Comparison of ENCODE assay signal across 11 cellular contexts in genomic region chr12:68479261-68479581, GRCh38.
DNase-seq lines count a peak whose midpoint lies in the region; ATAC-seq and TF ChIP-seq lines count a peak whose summit lies in the region.
"Had no signal": no experiment of that assay in that cellular context is flagged by ENCODE, and none has a peak within 500 bp of the region (broad histone marks: within the 10 kb centered on the region; RNA-seq: fewer than 3 reads in every experiment).

No MANE protein-coding gene starts in this region.

- no peak overlapping the region for H3K4me3 Mint-ChIP-seq in activated T-helper 17 cell treated with anti-CD3 and anti-CD28 coated beads, Interleukin-2, amount 50 U/mL, for 72 hours
- no peak overlapping the region for H3K4me3 Mint-ChIP-seq in Caco-2 (ENCODE audit: unreplicated experiment)
- H3K4me3 Mint-ChIP-seq: CD8-positive, alpha-beta memory T cell had no signal

- intact Hi-C loops in Caco-2 (cut with micrococcal nuclease; ENCODE audit: unreplicated experiment) = no loop called here

- no peak for ATAC-seq in activated T-helper 17 cell treated with anti-CD3 and anti-CD28 coated beads, Interleukin-2, amount 50 U/mL, for 72 hours (replicated peaks)
- ATAC-seq in gastroesophageal sphincter = no peak
- no peak for ATAC-seq in GM19455 (IDR thresholded peaks at IDR 0.05; ENCODE audit: unreplicated experiment)
- no peak for ATAC-seq in omental fat pad (ENCODE audit: low FRiP score)
- ATAC-seq: mucosa of descending colon had no signal

- no peak for TF ChIP-seq EP300 in gastroesophageal sphincter (IDR thresholded peaks at IDR 0.05)

- H3K4me3 ChIP-seq in gastroesophageal sphincter (no peak overlapping the region), stomach smooth muscle (ENCODE audit: low read length in 2 of 2) (peak overlapping the region in 1 of 2 donors; percentile 21), Caco-2 (ENCODE audit: low read depth, low read length) (no peak overlapping the region)
- H3K4me3 ChIP-seq: mucosa of descending colon had no signal

- WGBS in gastroesophageal sphincter (ENCODE audit: low coverage in 1 of 2), 2 donors = 33 to 43% methylated on average over 3 of the region's 3 CpGs

- TF ChIP-seq POLR2A in gastroesophageal sphincter (IDR thresholded peaks at IDR 0.05) = no peak

- H3K9me3 ChIP-seq in gastroesophageal sphincter = no peaks in the 10 kb centered on the region
- no peaks in the 10 kb centered on the region for H3K9me3 ChIP-seq in stomach smooth muscle (ENCODE audit: control insufficient read depth in 2 of 2, low read length in 2 of 2)
- H3K9me3 ChIP-seq in Caco-2 = peaks cover 7% of the 10 kb centered on the region; the same call in 1 of the 2 replicates
- H3K9me3 ChIP-seq: mucosa of descending colon had no signal

- DNase-seq in GM04503 (ENCODE audit: low read depth) = peak; percentile 71
- DNase-seq in Caco-2 = no peak
- DNase-seq in omental fat pad (ENCODE audit: low spot score) = no peak
- DNase-seq in NCI-H345 treated with DMSO at 0.1 percent for 48 hours (lab: John Stamatoyannopoulos, UW; ENCODE audit: unreplicated experiment) = no peak
- DNase-seq: CD8-positive, alpha-beta memory T cell; effector memory CD4-positive, alpha-beta T cell; mucosa of descending colon had no signal

- no TSS peak for BruUV-seq in Caco-2 (replicated peaks; lab: Mats Ljungman, UMichigan)

- CTCF ChIA-PET in Caco-2 (lab: Charles Lee) = no interaction called here

- H3K27me3 ChIP-seq in gastroesophageal sphincter (no peaks in the 10 kb centered on the region), stomach smooth muscle (ENCODE audit: control insufficient read depth in 1 of 2, insufficient read depth in 2 of 2, low read length in 2 of 2) (no peaks in the 10 kb centered on the region), Caco-2 (replicated peaks; ENCODE audit: control insufficient read depth, insufficient read depth, low read length) (no peaks in the 10 kb centered on the region)

- peak overlapping the region; percentile 97 for H3K27ac Mint-ChIP-seq in activated T-helper 17 cell treated with anti-CD3 and anti-CD28 coated beads, Interleukin-2, amount 50 U/mL, for 72 hours
- no peak overlapping the region for H3K27ac Mint-ChIP-seq in Caco-2 (ENCODE audit: unreplicated experiment)
- H3K27ac Mint-ChIP-seq: CD8-positive, alpha-beta memory T cell had no signal

- peaks cover 37% of the 10 kb centered on the region for H3K4me1 Mint-ChIP-seq in activated T-helper 17 cell treated with anti-CD3 and anti-CD28 coated beads, Interleukin-2, amount 50 U/mL, for 72 hours
- peaks cover 18% of the 10 kb centered on the region for H3K4me1 Mint-ChIP-seq in Caco-2 (ENCODE audit: low read depth, unreplicated experiment)

- H3K36me3 Mint-ChIP-seq in activated T-helper 17 cell treated with anti-CD3 and anti-CD28 coated beads, Interleukin-2, amount 50 U/mL, for 72 hours (ENCODE audit: low read depth) = peaks cover 13% of the 10 kb centered on the region
- no peaks in the 10 kb centered on the region for H3K36me3 Mint-ChIP-seq in Caco-2 (ENCODE audit: insufficient read depth, unreplicated experiment)

- no peaks in the 10 kb centered on the region for H3K27me3 Mint-ChIP-seq in activated T-helper 17 cell treated with anti-CD3 and anti-CD28 coated beads, Interleukin-2, amount 50 U/mL, for 72 hours
- H3K27me3 Mint-ChIP-seq in Caco-2 (ENCODE audit: insufficient read depth, unreplicated experiment) = no peaks in the 10 kb centered on the region
- H3K27me3 Mint-ChIP-seq: CD8-positive, alpha-beta memory T cell had no signal

- no peaks in the 10 kb centered on the region for H3K9me3 Mint-ChIP-seq in activated T-helper 17 cell treated with anti-CD3 and anti-CD28 coated beads, Interleukin-2, amount 50 U/mL, for 72 hours
- no peaks in the 10 kb centered on the region for H3K9me3 Mint-ChIP-seq in Caco-2 (ENCODE audit: unreplicated experiment)

- H3K36me3 ChIP-seq in gastroesophageal sphincter (no peaks in the 10 kb centered on the region), stomach smooth muscle (ENCODE audit: control insufficient read depth in 2 of 2, insufficient read depth in 2 of 2, low read length in 2 of 2) (no peaks in the 10 kb centered on the region), Caco-2 (ENCODE audit: control insufficient read depth, insufficient read depth, low read length) (no peaks in the 10 kb centered on the region)

- H3K4me1 ChIP-seq in gastroesophageal sphincter = peaks cover 0 to 26% (median 0%) of the 10 kb centered on the region in 3 donors
- H3K4me1 ChIP-seq in stomach smooth muscle (ENCODE audit: control insufficient read depth, insufficient read depth, low read length) = peaks cover 17% of the 10 kb centered on the region
- H3K4me1 ChIP-seq in Caco-2 = no peaks in the 10 kb centered on the region

- H3K9ac ChIP-seq in stomach smooth muscle (ENCODE audit: low read length in 2 of 2) = peak overlapping the region; percentile 37 to 52

- no peak for TF ChIP-seq CTCF in gastroesophageal sphincter (IDR thresholded peaks at IDR 0.05)
- TF ChIP-seq CTCF in Caco-2 (IDR thresholded peaks at IDR 0.05; ENCODE audit: insufficient read depth in 1 of 2, low read depth in 1 of 2, low read length in 1 of 2, severe bottlenecking in 1 of 2, unreplicated experiment in 1 of 2) = no peak
- TF ChIP-seq CTCF in omental fat pad (IDR thresholded peaks at IDR 0.05) = no peak

- POLR2A ChIA-PET in Caco-2 (lab: Charles Lee) = no interaction called here

- peak overlapping the region; percentile 69 to 83 (median 76) for H3K27ac ChIP-seq in gastroesophageal sphincter
- H3K27ac ChIP-seq in stomach smooth muscle (ENCODE audit: low read length) = peak overlapping the region; percentile 72
